8 cellular contexts compared by ENCODE assay signal in genomic region chr17:75088465-75088895, GRCh38. TPM values are rescaled to one million over a fixed set of nuclear protein-coding genes. Genes with fewer than 3 reads are reported as not detected.
DNase-seq lines count a peak whose midpoint lies in the region; ATAC-seq and TF ChIP-seq lines count a peak whose summit lies in the region.

No MANE protein-coding gene starts in this region.

- 75% methylated on average over 8 of the region's 9 CpGs; no CpG with 5 or more reads in 1 of the 2 donors for WGBS in transverse colon (ENCODE audit: low coverage in 1 of 2), 2 donors

- in situ Hi-C loops in transverse colon (cut with MboI; ENCODE audit: low pct_ligation_motif_present in 1 of 4, low pct_unique_long_range_greater_than_20kb in 1 of 4, low sequenced_read_pairs in 3 of 4): no loop called here

- TF ChIP-seq CTCF in choroid plexus epithelial cell (conservative IDR thresholded peaks at IDR 0.05; ENCODE audit: low read depth, low read length) (no peak), transverse colon (IDR thresholded peaks at IDR 0.05) (no peak)

- TF ChIP-seq EP300 in transverse colon (IDR thresholded peaks at IDR 0.05; ENCODE audit: low read depth): no peak

- H3K27ac Mint-ChIP-seq in memory B cell: peak overlapping the region; percentile 76

- peak overlapping the region; percentile 77 for H3K4me3 Mint-ChIP-seq in activated T-cell treated with anti-CD3 and anti-CD28 coated beads, Interleukin-2, amount 50 U/mL, for 4 hours
- H3K4me3 Mint-ChIP-seq in memory B cell: peak overlapping the region; percentile 83

- peak; percentile 2 to 15 for ATAC-seq in activated T-cell treated with anti-CD3 and anti-CD28 coated beads, Interleukin-2, amount 50 U/mL, for 4 hours
- no peak for ATAC-seq in memory B cell (ENCODE audit: low read depth)
- no peak for ATAC-seq in GM21825 (IDR thresholded peaks at IDR 0.05; ENCODE audit: unreplicated experiment)

- DNase-seq in activated T-cell treated with anti-CD3 and anti-CD28 coated beads, Interleukin-2, amount 50 U/mL, for 4 hours: no peak
- DNase-seq in activated T-cell treated with anti-CD3 and anti-CD28 coated beads for 4 hours: no peak
- no peak for DNase-seq in choroid plexus epithelial cell (ENCODE audit: low read depth)
- no peak for DNase-seq in memory B cell (ENCODE audit: low spot score in 2 of 2)
- peak; percentile 31 for DNase-seq in transverse colon
- DNase-seq in caudate nucleus (lab: John Stamatoyannopoulos, UW): no peak
- no peak for DNase-seq in SJCRH30

- H3K4me1 ChIP-seq in transverse colon (peaks cover 37 to 81% (median 57%) of the 10 kb centered on the region in 4 donors), SJCRH30 (peaks cover 21% of the 10 kb centered on the region)

- no peaks in the 10 kb centered on the region for H3K36me3 Mint-ChIP-seq in activated T-cell treated with anti-CD3 and anti-CD28 coated beads, Interleukin-2, amount 50 U/mL, for 4 hours (ENCODE audit: insufficient read depth)
- no peaks in the 10 kb centered on the region for H3K36me3 Mint-ChIP-seq in memory B cell

- H3K9me3 ChIP-seq in transverse colon (no peaks in the 10 kb centered on the region), SJCRH30 (replicated peaks) (no peaks in the 10 kb centered on the region)

- peaks cover 1% of the 10 kb centered on the region for H3K27me3 Mint-ChIP-seq in activated T-cell treated with anti-CD3 and anti-CD28 coated beads, Interleukin-2, amount 50 U/mL, for 4 hours (ENCODE audit: low read depth)
- peaks cover 2% of the 10 kb centered on the region for H3K27me3 Mint-ChIP-seq in memory B cell

- H3K9me3 Mint-ChIP-seq in activated T-cell treated with anti-CD3 and anti-CD28 coated beads, Interleukin-2, amount 50 U/mL, for 4 hours: no peaks in the 10 kb centered on the region
- no peaks in the 10 kb centered on the region for H3K9me3 Mint-ChIP-seq in memory B cell

- peaks cover 51% of the 10 kb centered on the region for H3K4me1 Mint-ChIP-seq in activated T-cell treated with anti-CD3 and anti-CD28 coated beads, Interleukin-2, amount 50 U/mL, for 4 hours (ENCODE audit: low read depth)
- H3K4me1 Mint-ChIP-seq in memory B cell: peaks cover 18% of the 10 kb centered on the region

- intact Hi-C loops in transverse colon (cut with DNase I; ENCODE audit: low total_unique reads): no loop called here

- TF ChIP-seq POLR2A in transverse colon (IDR thresholded peaks at IDR 0.05): no peak

- no peaks in the 10 kb centered on the region for H3K27me3 ChIP-seq in transverse colon
- H3K27me3 ChIP-seq in SJCRH30: no peaks in the 10 kb centered on the region

- H3K4me3 ChIP-seq in choroid plexus epithelial cell (ENCODE audit: low read depth, low read length) (peak overlapping the region; percentile 58), transverse colon (peak overlapping the region; percentile 61 to 75 (median 64)), SJCRH30 (no peak overlapping the region)

- H3K27ac ChIP-seq in transverse colon (peak overlapping the region; percentile 96 to 98 (median 96)), caudate nucleus (ENCODE audit: low read depth, low read length) (no peak overlapping the region), SJCRH30 (no peak overlapping the region)

- H3K36me3 ChIP-seq in transverse colon (no peaks in the 10 kb centered on the region), SJCRH30 (no peaks in the 10 kb centered on the region)

RNA-seq across cellular contexts. Expression of gene SLC16A5, which starts 0.7 kb away (rescaled TPM):
- total RNA-seq in activated T-cell treated with anti-CD3 and anti-CD28 coated beads, Interleukin-2, amount 50 U/mL, for 4 hours: 1 to 10 TPM in 1 of 3 donors, under 1 TPM in 2; 0.53 to 1.2 (median 0.55) TPM
- total RNA-seq in transverse colon: 10 to 100 TPM; 65.9 to 94.6 (median 79.5) TPM
- 0.04 TPM in 1 of 2 replicates, not detected in the other for total RNA-seq in SJCRH30 (2014; rRNA removed; shearing (Covaris generic))

RNA-seq across cellular contexts. Expression of gene ARMC7, which starts 21.3 kb away (rescaled TPM):
- total RNA-seq in activated T-cell treated with anti-CD3 and anti-CD28 coated beads, Interleukin-2, amount 50 U/mL, for 4 hours: 10 to 100 TPM; 13.2 to 14.4 (median 13.7) TPM
- total RNA-seq in transverse colon: 10 to 100 TPM in 3 of 4 donors, 1 to 10 TPM in 1; 8.2 to 41.1 (median 21.4) TPM
- 9.6 and 10.9 TPM in 2 replicates for total RNA-seq in SJCRH30 (2014; rRNA removed; shearing (Covaris generic))

RNA-seq across cellular contexts. Expression of gene KCTD2, which starts 41.5 kb away (rescaled TPM):
- total RNA-seq in activated T-cell treated with anti-CD3 and anti-CD28 coated beads, Interleukin-2, amount 50 U/mL, for 4 hours: 10 to 100 TPM; 18.5 to 23.9 (median 22.2) TPM
- 10 to 100 TPM; 14.5 to 24.7 (median 19.7) TPM for total RNA-seq in transverse colon
- total RNA-seq in SJCRH30 (2014; rRNA removed; shearing (Covaris generic)): 34.4 and 34.5 TPM in 2 replicates

RNA-seq across cellular contexts. Expression of gene ATP5PD, which starts 41.7 kb away (rescaled TPM):
- total RNA-seq in activated T-cell treated with anti-CD3 and anti-CD28 coated beads, Interleukin-2, amount 50 U/mL, for 4 hours: 100 to 1,000 TPM; 128 to 158 (median 147) TPM
- 100 to 1,000 TPM in 3 of 4 donors, 10 to 100 TPM in 1; 75.2 to 373 (median 245) TPM for total RNA-seq in transverse colon
- total RNA-seq in SJCRH30 (2014; rRNA removed; shearing (Covaris generic)): 337 and 350 TPM in 2 replicates

RNA-seq across cellular contexts. Expression of gene NT5C, which starts 43.1 kb away (rescaled TPM):
- total RNA-seq in activated T-cell treated with anti-CD3 and anti-CD28 coated beads, Interleukin-2, amount 50 U/mL, for 4 hours: 100 to 1,000 TPM in 1 of 3 donors, 10 to 100 TPM in 2; 91.0 to 103 (median 91.4) TPM
- total RNA-seq in transverse colon: 100 to 1,000 TPM; 162 to 247 (median 208) TPM
- total RNA-seq in SJCRH30 (2014; rRNA removed; shearing (Covaris generic)): 34.5 and 36.0 TPM in 2 replicates

Comparison
In these comparisons a context has a peak if more than half of its experiments do, and no peak if none do; other contexts are left out.
1. ATAC-seq: peak in activated T-cell treated with anti-CD3 and anti-CD28 coated beads, Interleukin-2, amount 50 U/mL, for 4 hours (2 of 2); none in memory B cell (single experiment) and GM21825 (single experiment).
2. H3K27ac ChIP-seq: peak in transverse colon (4 of 4); none in caudate nucleus (single experiment) and SJCRH30 (single experiment).
3. RNA of gene SLC16A5, which starts 0.7 kb away (total RNA-seq): 65.9 to 94.6 TPM in transverse colon; 0.53 to 1.2 TPM in activated T-cell treated with anti-CD3 and anti-CD28 coated beads, Interleukin-2, amount 50 U/mL, for 4 hours and 0.04 TPM in SJCRH30; every median in the first group is over 10 times any median in the second.